In the genomic region with DNA sequence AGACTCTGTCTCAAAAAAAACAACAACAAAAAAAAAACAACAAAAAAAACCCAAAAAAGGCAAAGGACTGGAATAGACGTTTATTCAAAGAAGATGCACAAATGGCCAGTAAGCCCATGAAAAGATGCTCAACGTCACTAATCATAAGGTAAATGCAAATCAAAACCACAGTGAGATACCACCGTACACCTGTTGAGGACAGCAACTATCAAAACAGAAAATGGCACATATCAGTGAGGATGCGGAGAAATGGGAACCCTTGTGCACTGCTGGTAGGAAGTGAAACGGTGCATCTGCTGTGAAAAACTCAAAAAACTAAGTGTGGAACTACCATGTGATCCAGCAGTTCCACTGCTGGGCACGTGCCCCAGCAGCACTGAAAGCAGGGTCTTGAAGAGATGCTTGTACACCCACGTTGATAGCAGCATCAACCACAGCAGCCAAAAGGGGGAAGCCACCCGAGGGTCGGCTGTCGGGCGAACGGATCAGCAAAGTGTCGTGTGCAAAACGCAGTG, we compare ENCODE assay signal across 8 cellular contexts.
DNase-seq lines count a peak whose midpoint lies in the region; ATAC-seq, FAIRE-seq and TF ChIP-seq lines count a peak whose summit lies in the region.
"Not testable (repeated sequence)": the region's sequence is repeated elsewhere in the genome, so short reads cannot be mapped to it uniquely, and the experiment has no call there.

No MANE protein-coding gene starts in this region.

- POLR2A ChIA-PET in WTC11 (lab: Charles Lee) = not testable (repeated sequence)

- not testable (repeated sequence) for DNase-seq in GM12891 (ENCODE audit: insufficient read length, low spot score); WTC11 (ENCODE audit: low spot score); spleen

- CTCF ChIA-PET in WTC11 (lab: Charles Lee) = not testable (repeated sequence)

- H3K27ac Mint-ChIP-seq in WTC11 = peak overlapping the region; percentile 12

- peak; percentile 100 for FAIRE-seq in GM12891 (lab: Jason Lieb, UNC)

- not testable (repeated sequence) for H3K4me3 Mint-ChIP-seq in WTC11

- H3K4me1 Mint-ChIP-seq in WTC11 = not testable (repeated sequence)

- TF ChIP-seq CTCF in WTC11 (IDR thresholded peaks at IDR 0.05) = not testable (repeated sequence)
- peak in 2 of 11 experiments; percentile 7 to 12 for TF ChIP-seq CTCF in spleen (IDR thresholded peaks at IDR 0.05 in 8 of 11, conservative IDR thresholded peaks at IDR 0.05 in 3 of 11)

- H3K36me3 ChIP-seq in spleen = peaks cover 0 to 78% (median 12%) of the 10 kb centered on the region in 6 donors

- intact Hi-C loops in spleen (cut with DNase I; ENCODE audit: low total_unique reads) = not testable (repeated sequence)

- not testable (repeated sequence) for H3K27me3 Mint-ChIP-seq in WTC11 (ENCODE audit: low read depth)

- H3K36me3 Mint-ChIP-seq in WTC11 = peaks cover 41% of the 10 kb centered on the region

- 64 to 84% (median 74%) methylated on average over 6 to 7 of the region's 14 CpGs for WGBS in spleen, 5 donors

- TF ChIP-seq POLR2A in GM12891 (IDR thresholded peaks at IDR 0.05; ENCODE audit: low read depth, low read length); spleen (IDR thresholded peaks at IDR 0.05): not testable (repeated sequence)

- H3K27ac ChIP-seq in spleen = peak overlapping the region; percentile 27 to 83 (median 63)

- H3K27me3 ChIP-seq in spleen (replicated peaks in 1 of 7) = not testable (repeated sequence)

- peaks cover 0 to 23% (median 19%) of the 10 kb centered on the region in 8 donors for H3K9me3 ChIP-seq in spleen

- peaks cover 11% of the 10 kb centered on the region for H3K9me3 Mint-ChIP-seq in WTC11

- peak; percentile 89 for ATAC-seq in GM18907 (IDR thresholded peaks at IDR 0.05; ENCODE audit: unreplicated experiment)
- peak; percentile 82 for ATAC-seq in GM19463 (IDR thresholded peaks at IDR 0.05; ENCODE audit: unreplicated experiment)
- ATAC-seq in GM21825 (IDR thresholded peaks at IDR 0.05; ENCODE audit: unreplicated experiment) = peak; percentile 73
- peak; percentile 86 for ATAC-seq in HG02981 (IDR thresholded peaks at IDR 0.05; ENCODE audit: unreplicated experiment)
- peak; percentile 82 for ATAC-seq in HG03432 (IDR thresholded peaks at IDR 0.05; ENCODE audit: unreplicated experiment)
- not testable (repeated sequence) for ATAC-seq in WTC11

- peaks cover 2 to 31% (median 13%) of the 10 kb centered on the region in 6 donors for H3K4me1 ChIP-seq in spleen

- H3K4me3 ChIP-seq in spleen = not testable (repeated sequence)

TF ChIP-seq in GM12891, 5 proteins besides CTCF, POLR2A, EP300 and RAD21:
- TF ChIP-seq SPI1 (IDR thresholded peaks at IDR 0.05; ENCODE audit: low read depth, low read length) (peak; percentile 85), POU2F2 (IDR thresholded peaks at IDR 0.05; ENCODE audit: low read depth, low read length) (peak; percentile 81)
